Comparison of ENCODE assay signal across 9 cellular contexts in the genomic region with DNA sequence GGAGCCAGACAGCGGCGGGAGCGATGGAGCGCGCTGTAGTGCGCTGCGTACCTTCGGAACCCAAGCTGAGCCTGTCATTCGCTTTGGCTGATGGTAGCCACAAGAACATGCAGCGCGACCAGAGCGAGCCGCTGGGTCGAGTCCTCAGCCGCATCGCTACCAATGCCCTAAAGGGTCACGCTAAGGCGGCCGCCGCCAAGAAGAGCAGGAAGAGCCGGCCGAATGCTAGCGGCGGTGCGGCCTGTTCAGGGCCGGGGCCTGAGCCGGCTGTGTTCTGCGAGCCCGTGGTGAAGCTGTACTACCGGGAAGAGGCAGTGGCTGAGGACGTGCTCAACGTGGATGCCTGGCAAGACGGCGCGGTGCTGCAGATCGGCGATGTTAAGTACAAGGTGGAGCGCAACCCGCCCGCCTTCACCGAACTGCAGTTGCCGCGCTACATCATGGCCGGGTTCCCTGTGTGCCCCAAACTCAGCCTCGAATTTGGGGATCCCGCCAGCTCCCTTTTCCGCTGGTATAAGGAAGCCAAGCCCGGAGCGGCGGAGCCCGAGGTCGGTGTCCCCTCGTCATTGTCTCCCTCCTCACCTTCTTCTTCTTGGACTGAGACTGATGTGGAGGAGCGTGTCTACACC. TPM values are rescaled to one million over a fixed set of nuclear protein-coding genes. Genes with fewer than 3 reads are reported as not detected.
DNase-seq lines count a peak whose midpoint lies in the region; FAIRE-seq and TF ChIP-seq lines count a peak whose summit lies in the region.
"Had no signal": no experiment of that assay in that cellular context is flagged by ENCODE, and none has a peak within 500 bp of the region (broad histone marks: within the 10 kb centered on the region; RNA-seq: fewer than 3 reads in every experiment).

No MANE protein-coding gene starts in this region.

- H3K9me2 ChIP-seq in GM23248 (ENCODE audit: insufficient read depth) (no peaks in the 10 kb centered on the region), Loucy (replicated peaks; ENCODE audit: low read depth, low read length) (no peaks in the 10 kb centered on the region)

- FAIRE-seq in GM12891 (lab: Jason Lieb, UNC), result peak; percentile 60
- FAIRE-seq: endometrium had no signal

- H3F3A ChIP-seq in GM23248 (ENCODE audit: insufficient read depth) (peaks cover 20% of the 10 kb centered on the region), Loucy (ENCODE audit: low read depth) (no peaks in the 10 kb centered on the region)

- peak overlapping the region; percentile 87 for H3K27ac ChIP-seq in GM23248
- H3K27ac ChIP-seq in prostate gland, result peak overlapping the region; percentile 73 to 89

- H3K27me3 ChIP-seq in GM23248 (replicated peaks; ENCODE audit: insufficient read depth) (no peaks in the 10 kb centered on the region), Loucy (ENCODE audit: insufficient read depth, low read length, poor library complexity, severe bottlenecking) (no peaks in the 10 kb centered on the region), prostate gland (replicated peaks; ENCODE audit: insufficient read depth) (no peaks in the 10 kb centered on the region)

- in situ Hi-C loops in GM23248 (cut with MboI), result no loop called here

- DNase-seq in GM12891 (ENCODE audit: insufficient read length, low spot score) (no peak), GM23248 (peak; percentile 64), head of caudate nucleus (peak in 33 of 42 donors; percentile 5 to 63 (median 38)), prostate gland (ENCODE audit: low spot score) (no peak), LoVo (ENCODE audit: low spot score) (no peak), dedifferentiated amniotic fluid mesenchymal stem cell (ENCODE audit: extremely low spot score) (no peak)
- peak; percentile 30 for DNase-seq in activated effector memory CD4-positive, alpha-beta T cell treated with Interleukin-2 at 50 U/mL for 16 hours

- H3K79me2 ChIP-seq in GM23248 (ENCODE audit: insufficient read depth) (peaks cover 56% of the 10 kb centered on the region), Loucy (ENCODE audit: insufficient read depth, low read length) (peaks cover 53% of the 10 kb centered on the region)

- intact Hi-C loops in head of caudate nucleus (cut with DNase I) (loop anchor here (1.0 to 5.0 kb wide), 2 partner anchors 41 to 201 kb away; partner anchors contain the start of genes ARF4 and SLMAP), prostate gland (cut with DNase I) (loop anchor here (2.0 kb wide), 1 partner anchor 40 kb away; the partner anchor contains the start of gene ARF4)

- H2AFZ ChIP-seq in GM23248, result peak overlapping the region; percentile 100
- peak overlapping the region; percentile 99 for H2AFZ ChIP-seq in Loucy (ENCODE audit: low read length)

- H3K9ac ChIP-seq in GM23248 (peak overlapping the region; percentile 93), Loucy (ENCODE audit: low read depth, low read length, poor library complexity, severe bottlenecking) (peak overlapping the region; percentile 88)

- H3K9me3 ChIP-seq in GM23248 (ENCODE audit: low read depth) (no peaks in the 10 kb centered on the region), Loucy (ENCODE audit: insufficient read depth, low read depth, low read length) (no peaks in the 10 kb centered on the region), prostate gland (no peaks in the 10 kb centered on the region)

- WGBS in GM23248 (ENCODE audit: low coverage in 1 of 2, low lambda C conversion rate in 2 of 2, missing lambda C conversion rate in 2 of 2), 2 experiments, result 1% methylated on average over 53 to 54 of the region's 54 CpGs
- under 1% methylated on average over 24 of the region's 54 CpGs for WGBS in prostate gland

- H4K20me1 ChIP-seq in GM23248 (ENCODE audit: insufficient read depth), result no peaks in the 10 kb centered on the region
- peaks cover 27% of the 10 kb centered on the region for H4K20me1 ChIP-seq in Loucy (ENCODE audit: insufficient read depth, low read length, poor library complexity, severe bottlenecking)

- H3K4me3 ChIP-seq in GM23248, result peak overlapping the region; percentile 99
- H3K4me3 ChIP-seq in Loucy (ENCODE audit: low read length, poor library complexity, severe bottlenecking), result peak overlapping the region; percentile 97
- peak overlapping the region; percentile 77 to 84 for H3K4me3 ChIP-seq in prostate gland

- TF ChIP-seq CTCF in Loucy (conservative IDR thresholded peaks at IDR 0.05; ENCODE audit: low read length) (no peak), prostate gland (IDR thresholded peaks at IDR 0.05) (no peak)

- TF ChIP-seq POLR2A in GM12891 (IDR thresholded peaks at IDR 0.05; ENCODE audit: low read depth, low read length), result no peak
- TF ChIP-seq POLR2A in prostate gland (IDR thresholded peaks at IDR 0.05), result no peak

- peaks cover 14% of the 10 kb centered on the region; the same call in 1 of the 2 replicates for H3K36me3 ChIP-seq in GM23248 (ENCODE audit: low read depth)
- H3K36me3 ChIP-seq in Loucy (ENCODE audit: insufficient read depth, low read length), result no peaks in the 10 kb centered on the region
- H3K36me3 ChIP-seq in prostate gland, result no peaks in the 10 kb centered on the region

- H3K4me1 ChIP-seq in GM23248 (ENCODE audit: insufficient read depth) (peaks cover 31% of the 10 kb centered on the region), Loucy (ENCODE audit: insufficient read depth, low read length, poor library complexity, severe bottlenecking) (peaks cover 37% of the 10 kb centered on the region), prostate gland (replicated peaks) (peaks cover 17% of the 10 kb centered on the region)

- H3K4me2 ChIP-seq in GM23248 (ENCODE audit: unreplicated experiment) (peak overlapping the region; percentile 100), Loucy (ENCODE audit: low read depth, low read length, poor library complexity, severe bottlenecking) (peak overlapping the region; percentile 100)

TF ChIP-seq in GM12891, 5 proteins besides CTCF, POLR2A, EP300 and RAD21:
- TF ChIP-seq TAF1 (IDR thresholded peaks at IDR 0.05; ENCODE audit: low read depth, low read length) (no peak), SPI1 (IDR thresholded peaks at IDR 0.05; ENCODE audit: low read depth, low read length) (no peak), POU2F2 (IDR thresholded peaks at IDR 0.05; ENCODE audit: low read depth, low read length) (no peak; the same call in 1 of the 2 replicates)

RNA-seq across cellular contexts. Expression of gene PDE12, which starts 0.5 kb away (rescaled TPM):
- polyA plus RNA-seq in GM12891 (2012; ENCODE audit: low read depth, missing spikeins), result 5.8 TPM
- 13.8 and 21.4 TPM in 2 replicates for total RNA-seq in GM23248 (2014; rRNA removed; shearing (Covaris generic))
- 14.6 and 15.7 TPM in 2 replicates for polyA plus RNA-seq in GM23248 (2016; fragmentation: Nextera tagmentation; extraction: Ambion mirVana)
- 10 to 100 TPM; 22.8 to 23.3 TPM for total RNA-seq in prostate gland

RNA-seq across cellular contexts. Expression of gene DNAH12, which starts 12.4 kb away (rescaled TPM):
- polyA plus RNA-seq in GM12891 (2012; ENCODE audit: low read depth, missing spikeins), result 0.33 TPM
- 0.54 TPM in 1 of 2 replicates, not detected in the other for total RNA-seq in GM23248 (2014; rRNA removed; shearing (Covaris generic))
- 0.11 TPM in 1 of 2 replicates, not detected in the other for polyA plus RNA-seq in GM23248 (2016; fragmentation: Nextera tagmentation; extraction: Ambion mirVana)
- total RNA-seq in prostate gland, result 1 to 10 TPM in 1 of 2 donors, under 1 TPM in 1; 0.05 to 1.8 TPM

RNA-seq across cellular contexts. Expression of gene ARF4, which starts 40.6 kb away (rescaled TPM):
- polyA plus RNA-seq in GM12891 (2012; ENCODE audit: low read depth, missing spikeins), result 83.8 TPM
- total RNA-seq in GM23248 (2014; rRNA removed; shearing (Covaris generic)), result 346 and 371 TPM in 2 replicates
- polyA plus RNA-seq in GM23248 (2016; fragmentation: Nextera tagmentation; extraction: Ambion mirVana), result 743 and 770 TPM in 2 replicates
- 100 to 1,000 TPM; 145 to 163 TPM for total RNA-seq in prostate gland

Comparison
In these comparisons a context has a peak if more than half of its experiments do, and no peak if none do; other contexts are left out.
1. DNase-seq: peak in GM23248 (single experiment), activated effector memory CD4-positive, alpha-beta T cell treated with Interleukin-2 at 50 U/mL for 16 hours (single experiment) and head of caudate nucleus (33 of 42); none in GM12891 (single experiment), prostate gland (single experiment), LoVo (single experiment) and dedifferentiated amniotic fluid mesenchymal stem cell (single experiment).
2. Peak in every context shown above with its lines, with median percentiles within 50 percentile points of each other: H3K4me3 ChIP-seq.